ENCODE assay signal across 8 cellular contexts in genomic region chr1:112501810-112502641, GRCh38. TPM values are rescaled to one million over a fixed set of nuclear protein-coding genes. Genes with fewer than 3 reads are reported as not detected.
DNase-seq lines count a peak whose midpoint lies in the region; ATAC-seq, FAIRE-seq and TF ChIP-seq lines count a peak whose summit lies in the region.

No MANE protein-coding gene starts in this region.

- no peaks in the 10 kb centered on the region for H4K20me1 ChIP-seq in HepG2 (ENCODE audit: insufficient read depth, low read length)

- DNase-seq in Ammon's horn (ENCODE audit: low spot score): peak; percentile 81
- peak; percentile 31 for DNase-seq in NCI-H2171 treated with DMSO at 0.1 percent for 48 hours (lab: John Stamatoyannopoulos, UW)
- peak; percentile 26 to 28 for DNase-seq in activated CD4-positive, alpha-beta T cell treated with anti-CD3 and anti-CD28 coated beads, Interleukin-2, amount 50 U/mL, for 24 hours (ENCODE audit: low read depth in 1 of 2, low spot score in 1 of 2)
- peak; percentile 60 to 86 (median 80) for DNase-seq in dorsolateral prefrontal cortex
- DNase-seq in HepG2 (ENCODE audit: low spot score): peak; percentile 7
- DNase-seq in stimulated activated CD4-positive, alpha-beta T cell treated with anti-CD3 and anti-CD28 coated beads, Interleukin-2, amount 100 ng/mL, for 48 hours: peak; percentile 46 to 51
- no peak for DNase-seq in GOT3 (lab: John Stamatoyannopoulos, UW)

- FAIRE-seq in HepG2 (lab: Jason Lieb, UNC): no peak

- ATAC-seq in GM21390 (IDR thresholded peaks at IDR 0.05; ENCODE audit: unreplicated experiment) (peak; percentile 72), HepG2 (peak; percentile 79)

- in situ Hi-C loops in HepG2 (cut with HindIII; ENCODE audit: extremely low pct_ligation_motif_present, low pct_unique_long_range_greater_than_20kb): loop anchor here (10.0 kb wide), 1 partner anchor 203 kb away; the partner anchor contains the start of gene RHOC

- peak overlapping the region; percentile 81 for H3K4me2 ChIP-seq in HepG2 (ENCODE audit: low read depth, low read length)

- H3K9me3 ChIP-seq in HepG2 (ENCODE audit: low read length): no peaks in the 10 kb centered on the region

- H3K36me3 ChIP-seq in HepG2 (replicated peaks in 1 of 2; ENCODE audit: control insufficient read depth in 1 of 2, insufficient read depth in 2 of 2, low read length in 2 of 2): no peaks in the 10 kb centered on the region

- peak overlapping the region; percentile 47 to 87 (median 72) for H3K4me3 ChIP-seq in dorsolateral prefrontal cortex
- peak overlapping the region; percentile 53 to 75 (median 62); a peak in 5 of 6 replicates for H3K4me3 ChIP-seq in HepG2 (replicated peaks in 1 of 3; ENCODE audit: insufficient read depth in 1 of 3, low read depth in 2 of 3, low read length in 3 of 3)

- TF ChIP-seq RAD21 in HepG2 (CRISPR knock-in tag; IDR thresholded peaks at IDR 0.05): peak; percentile 48; the same call in 1 of the 2 replicates

- CTCF ChIA-PET in HepG2 (lab: Yijun Ruan, JAX; ENCODE audit: low intra/inter-chr PET ratio, low total read pairs): no interaction called here

- H3K79me2 ChIP-seq in HepG2 (ENCODE audit: insufficient read depth, low read length): no peaks in the 10 kb centered on the region

- 4% methylated on average over 19 of the region's 65 CpGs for WGBS in HepG2 (ENCODE audit: low lambda C conversion rate)

- intact Hi-C loops in dorsolateral prefrontal cortex (cut with DNase I) (loop anchor here (1.0 to 5.0 kb wide), 4 partner anchors 35 to 210 kb away; partner anchors contain the start of gene RHOC (in 1 of the 2)), HepG2 (cut with micrococcal nuclease; ENCODE audit: unreplicated experiment) (no loop called here)

- H3K27ac ChIP-seq in dorsolateral prefrontal cortex: peak overlapping the region in 44 of 59 donors; percentile 3 to 87 (median 62)
- no peak overlapping the region for H3K27ac ChIP-seq in HepG2 (ENCODE audit: extremely low read length, insufficient read depth, low read length)

- no TSS peak for BruUV-seq in HepG2 (replicated peaks; lab: Mats Ljungman, UMichigan)

- no peak for TF ChIP-seq EP300 in HepG2 (IDR thresholded peaks at IDR 0.05; ENCODE audit: low read depth in 2 of 2, low read length in 2 of 2)
- TF ChIP-seq EP300 in HepG2 (CRISPR knock-in tag; IDR thresholded peaks at IDR 0.05; ENCODE audit: borderline replicate concordance): no peak

- H3K4me1 ChIP-seq in HepG2 (ENCODE audit: insufficient read depth, low read length): peaks cover 14% of the 10 kb centered on the region

- POLR2A ChIA-PET in HepG2 (lab: Yijun Ruan, JAX): interaction anchor here (0.9 to 1.3 kb wide), 5 partner anchors 111 to 206 kb away, joined by 3 to 4 read pairs (median 4); partner anchors contain the start of genes MOV10 and ST7L

- no peak overlapping the region for H2AFZ ChIP-seq in HepG2 (ENCODE audit: low read length)

- TF ChIP-seq POLR2A in HepG2 (IDR thresholded peaks at IDR 0.05; ENCODE audit: insufficient read depth in 1 of 2, low read depth in 2 of 2, low read length in 2 of 2): no peak

- peak overlapping the region; percentile 31; the same call in 1 of the 2 replicates for H3K9ac ChIP-seq in HepG2 (ENCODE audit: insufficient read depth, low read depth, low read length)

- TF ChIP-seq CTCF in dorsolateral prefrontal cortex (IDR thresholded peaks at IDR 0.05 in 54 of 56, conservative IDR thresholded peaks at IDR 0.05 in 2 of 56; ENCODE audit: low read depth in 1 of 56, partially characterized antibody in 56 of 56): peak in 55 of 56 donors; percentile 45 to 81 (median 68)
- TF ChIP-seq CTCF in HepG2 (CRISPR knock-in tag; IDR thresholded peaks at IDR 0.05): peak; percentile 80

- H3K27me3 ChIP-seq in dorsolateral prefrontal cortex (no peaks in the 10 kb centered on the region), HepG2 (ENCODE audit: control insufficient read depth in 1 of 2, insufficient read depth in 2 of 2, low read length in 2 of 2) (peaks cover 10 to 55% of the 10 kb centered on the region in 2 experiments; a peak in 4 of 5 replicates)

TF ChIP-seq in HepG2, 621 proteins besides CTCF, POLR2A, EP300 and RAD21 (continues in another document):
- TF ChIP-seq STAG1 (CRISPR knock-in tag; IDR thresholded peaks at IDR 0.05) (peak; percentile 72), ZNF768 (CRISPR knock-in tag; IDR thresholded peaks at IDR 0.05) (peak; percentile 22; the same call in 1 of the 2 replicates), GABPB1 (CRISPR knock-in tag; IDR thresholded peaks at IDR 0.05) (peak; percentile 42; the same call in 1 of the 2 replicates), ERF (CRISPR knock-in tag; IDR thresholded peaks at IDR 0.05) (no peak)
- TF ChIP-seq, protein P1, sequence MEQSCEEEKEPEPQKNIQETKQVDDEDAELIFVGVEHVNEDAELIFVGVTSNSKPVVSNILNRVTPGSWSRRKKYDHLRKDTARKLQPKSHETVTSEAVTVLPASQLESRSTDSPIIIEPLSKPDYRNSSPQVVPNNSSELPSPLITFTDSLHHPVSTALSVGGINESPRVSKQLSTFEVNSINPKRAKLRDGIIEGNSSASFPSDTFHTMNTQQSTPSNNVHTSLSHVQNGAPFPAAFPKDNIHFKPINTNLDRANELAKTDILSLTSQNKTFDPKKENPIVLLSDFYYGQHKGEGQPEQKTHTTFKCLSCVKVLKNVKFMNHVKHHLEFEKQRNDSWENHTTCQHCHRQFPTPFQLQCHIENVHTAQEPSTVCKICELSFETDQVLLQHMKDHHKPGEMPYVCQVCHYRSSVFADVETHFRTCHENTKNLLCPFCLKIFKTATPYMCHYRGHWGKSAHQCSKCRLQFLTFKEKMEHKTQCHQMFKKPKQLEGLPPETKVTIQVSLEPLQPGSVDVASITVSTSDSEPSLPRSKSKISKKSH (CRISPR knock-in tag; IDR thresholded peaks at IDR 0.05; ENCODE audit: borderline replicate concordance): 0 out of 2 replicates have a peak, but pooled peaks have one; percentile 33
- TF ChIP-seq, protein P2, sequence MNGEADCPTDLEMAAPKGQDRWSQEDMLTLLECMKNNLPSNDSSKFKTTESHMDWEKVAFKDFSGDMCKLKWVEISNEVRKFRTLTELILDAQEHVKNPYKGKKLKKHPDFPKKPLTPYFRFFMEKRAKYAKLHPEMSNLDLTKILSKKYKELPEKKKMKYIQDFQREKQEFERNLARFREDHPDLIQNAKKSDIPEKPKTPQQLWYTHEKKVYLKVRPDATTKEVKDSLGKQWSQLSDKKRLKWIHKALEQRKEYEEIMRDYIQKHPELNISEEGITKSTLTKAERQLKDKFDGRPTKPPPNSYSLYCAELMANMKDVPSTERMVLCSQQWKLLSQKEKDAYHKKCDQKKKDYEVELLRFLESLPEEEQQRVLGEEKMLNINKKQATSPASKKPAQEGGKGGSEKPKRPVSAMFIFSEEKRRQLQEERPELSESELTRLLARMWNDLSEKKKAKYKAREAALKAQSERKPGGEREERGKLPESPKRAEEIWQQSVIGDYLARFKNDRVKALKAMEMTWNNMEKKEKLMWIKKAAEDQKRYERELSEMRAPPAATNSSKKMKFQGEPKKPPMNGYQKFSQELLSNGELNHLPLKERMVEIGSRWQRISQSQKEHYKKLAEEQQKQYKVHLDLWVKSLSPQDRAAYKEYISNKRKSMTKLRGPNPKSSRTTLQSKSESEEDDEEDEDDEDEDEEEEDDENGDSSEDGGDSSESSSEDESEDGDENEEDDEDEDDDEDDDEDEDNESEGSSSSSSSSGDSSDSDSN (CRISPR knock-in tag; IDR thresholded peaks at IDR 0.05): peak; percentile 81

RNA-seq across cellular contexts. Expression of gene WNT2B, which starts 6.7 kb away (rescaled TPM):
- total RNA-seq in dorsolateral prefrontal cortex (10 to 100 TPM in 58 of 120 experiments, 1 to 10 TPM in 62; 5.9 to 22.8 (median 10.0) TPM), HepG2 (2016; rRNA removed; fragmentation: Illumina TruSeq; extraction: Trizol) (0.04 and 0.11 TPM in 2 replicates)
- total RNA-seq in HepG2 (2016; cell fraction: cytosol; rRNA removed; fragmentation: Illumina TruSeq; extraction: Trizol; ENCODE audit: low read depth): not detected in 2 replicates
- total RNA-seq in HepG2 (2016; cell fraction: insoluble cytoplasmic fraction; rRNA removed; fragmentation: Illumina TruSeq; extraction: Trizol): 0.13 and 0.17 TPM in 2 replicates
- total RNA-seq in HepG2 (2016; cell fraction: membrane; rRNA removed; fragmentation: Illumina TruSeq; extraction: Trizol): 0.06 and 0.07 TPM in 2 replicates
- 0.41 and 0.68 TPM in 2 replicates for total RNA-seq in HepG2 (2016; cell fraction: nucleus; rRNA removed; fragmentation: Illumina TruSeq; extraction: Trizol)
- polyA plus RNA-seq in HepG2 (2011; rRNA removed): 0.32 and 0.69 TPM in 2 replicates
- polyA plus RNA-seq in HepG2 (2011; cell fraction: cytosol; rRNA removed): 0.07 and 0.13 TPM in 2 replicates
- polyA plus RNA-seq in HepG2 (2011; cell fraction: nucleus; rRNA removed): 2.2 and 2.5 TPM in 2 replicates
- polyA plus RNA-seq in HepG2 (2012): 0.70 and 0.88 TPM in 2 replicates
- not detected in 2 replicates for polyA plus RNA-seq in HepG2 (2016; cell fraction: cytosol; fragmentation: Illumina TruSeq; extraction: Trizol; ENCODE audit: low read depth)
- 0.02 and 0.05 TPM in 2 replicates for polyA plus RNA-seq in HepG2 (2016; cell fraction: insoluble cytoplasmic fraction; fragmentation: Illumina TruSeq; extraction: Trizol; ENCODE audit: low read depth)
- 0.03 TPM in 1 of 2 replicates, not detected in the other for polyA plus RNA-seq in HepG2 (2016; cell fraction: membrane; fragmentation: Illumina TruSeq; extraction: Trizol; ENCODE audit: low read depth)
- polyA plus RNA-seq in HepG2 (2016; cell fraction: nucleus; fragmentation: Illumina TruSeq; extraction: Trizol; ENCODE audit: insufficient read depth, low read depth): 0.36 and 0.89 TPM in 2 replicates
- polyA minus RNA-seq in HepG2 (2011; rRNA and poly(A)+ RNA removed; ENCODE audit: low replicate concordance): 0.74 and 0.84 TPM in 2 replicates
- 0.09 and 0.20 TPM in 2 replicates for polyA minus RNA-seq in HepG2 (2011; cell fraction: cytosol; rRNA and poly(A)+ RNA removed)
- 2.8 and 4.0 TPM in 2 replicates for polyA minus RNA-seq in HepG2 (2011; cell fraction: nucleus; rRNA and poly(A)+ RNA removed)
